1 cellular context compared by ENCODE assay signal in the genomic region with DNA sequence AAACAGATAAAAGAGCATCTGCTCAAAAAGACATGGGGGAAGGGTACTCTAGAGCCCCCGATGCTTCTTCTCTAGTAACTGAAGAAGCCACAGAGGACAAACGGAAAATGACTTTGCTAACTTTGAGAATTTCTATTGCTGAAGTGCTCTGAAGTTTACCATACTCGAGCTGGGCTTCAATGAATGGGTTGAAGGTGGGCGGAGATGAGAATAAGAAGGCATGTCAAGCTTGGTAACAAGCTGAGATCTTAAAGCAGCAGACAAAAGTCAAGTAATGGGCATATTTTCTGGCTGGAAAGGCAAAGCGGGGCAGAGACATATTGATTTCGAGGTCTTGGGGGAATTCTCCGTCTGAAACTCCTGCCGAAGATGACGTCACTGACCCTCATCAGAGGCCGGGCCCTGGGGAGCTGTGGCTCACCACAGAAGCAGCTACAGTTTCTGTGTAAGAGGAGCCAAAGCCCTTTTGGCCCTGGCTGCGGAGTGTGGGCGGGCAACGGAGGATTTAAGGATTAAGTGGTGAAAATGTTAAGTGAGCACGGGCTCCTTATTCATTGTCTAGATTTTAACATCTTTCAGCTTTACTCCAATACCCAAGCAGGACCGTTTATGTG.
TF ChIP-seq lines count a peak whose summit lies in the region.

No MANE protein-coding gene starts in this region.

TF ChIP-seq in SK-N-SH treated with all-trans-retinoic acid at 6 μM for 48 hours, 23 proteins besides CTCF, POLR2A, EP300 and RAD21 (continued from another document):
- TF ChIP-seq, protein P1, sequence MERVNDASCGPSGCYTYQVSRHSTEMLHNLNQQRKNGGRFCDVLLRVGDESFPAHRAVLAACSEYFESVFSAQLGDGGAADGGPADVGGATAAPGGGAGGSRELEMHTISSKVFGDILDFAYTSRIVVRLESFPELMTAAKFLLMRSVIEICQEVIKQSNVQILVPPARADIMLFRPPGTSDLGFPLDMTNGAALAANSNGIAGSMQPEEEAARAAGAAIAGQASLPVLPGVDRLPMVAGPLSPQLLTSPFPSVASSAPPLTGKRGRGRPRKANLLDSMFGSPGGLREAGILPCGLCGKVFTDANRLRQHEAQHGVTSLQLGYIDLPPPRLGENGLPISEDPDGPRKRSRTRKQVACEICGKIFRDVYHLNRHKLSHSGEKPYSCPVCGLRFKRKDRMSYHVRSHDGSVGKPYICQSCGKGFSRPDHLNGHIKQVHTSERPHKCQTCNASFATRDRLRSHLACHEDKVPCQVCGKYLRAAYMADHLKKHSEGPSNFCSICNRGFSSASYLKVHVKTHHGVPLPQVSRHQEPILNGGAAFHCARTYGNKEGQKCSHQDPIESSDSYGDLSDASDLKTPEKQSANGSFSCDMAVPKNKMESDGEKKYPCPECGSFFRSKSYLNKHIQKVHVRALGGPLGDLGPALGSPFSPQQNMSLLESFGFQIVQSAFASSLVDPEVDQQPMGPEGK (CRISPR knock-in tag; IDR thresholded peaks at IDR 0.05; ENCODE audit: borderline replicate concordance), result no peak
- TF ChIP-seq CSDC2 (CRISPR knock-in tag; IDR thresholded peaks at IDR 0.05) (no peak), ZC3H10 (CRISPR knock-in tag; IDR thresholded peaks at IDR 0.05) (no peak), ESRRG (CRISPR knock-in tag; IDR thresholded peaks at IDR 0.05) (no peak)
